In genomic region chr7:87137271-87137670, GRCh38 we compare ENCODE assay signal across 11 cellular contexts.
"Had no signal": no experiment of that assay in that cellular context is flagged by ENCODE, and none has a peak within 500 bp of the region (broad histone marks: within the 10 kb centered on the region; RNA-seq: fewer than 3 reads in every experiment).

No MANE protein-coding gene starts in this region.

- H3K4me2 ChIP-seq: GM23338 had no signal

- H3K36me3 ChIP-seq: HAP-1 had no signal

- ATAC-seq: GM23338, HCT116 had no signal

- H2AFZ ChIP-seq: GM23248, GM23338 had no signal

- H3K9ac ChIP-seq: GM23248 had no signal

- FAIRE-seq: H1, H54 had no signal

- H3K4me1 ChIP-seq: HAP-1 had no signal

- DNase-seq: GM23248, GOT3, H7, H9, HCEC 1CT, HFFc6 had no signal

- H3K9me3 ChIP-seq: HAP-1 had no signal

- H3K4me3 ChIP-seq: GM23248, GM23338, HAP-1 had no signal

- H3K27ac ChIP-seq: GM23248 had no signal
